1 cellular context compared by ENCODE assay signal in genomic region chr20:62142252-62143117, GRCh38.
TF ChIP-seq lines count a peak whose summit lies in the region.

No MANE protein-coding gene starts in this region.

TF ChIP-seq in IMR-90, 13 proteins besides CTCF, POLR2A, EP300 and RAD21 (continued from another document):
- TF ChIP-seq ELK1 (IDR thresholded peaks at IDR 0.05; ENCODE audit: borderline replicate concordance, low read depth, low read length), result no peak
TF ChIP-seq in IMR-90: peak in this region for 0.
